Comparison of ENCODE assay signal across 11 cellular contexts in the genomic region with DNA sequence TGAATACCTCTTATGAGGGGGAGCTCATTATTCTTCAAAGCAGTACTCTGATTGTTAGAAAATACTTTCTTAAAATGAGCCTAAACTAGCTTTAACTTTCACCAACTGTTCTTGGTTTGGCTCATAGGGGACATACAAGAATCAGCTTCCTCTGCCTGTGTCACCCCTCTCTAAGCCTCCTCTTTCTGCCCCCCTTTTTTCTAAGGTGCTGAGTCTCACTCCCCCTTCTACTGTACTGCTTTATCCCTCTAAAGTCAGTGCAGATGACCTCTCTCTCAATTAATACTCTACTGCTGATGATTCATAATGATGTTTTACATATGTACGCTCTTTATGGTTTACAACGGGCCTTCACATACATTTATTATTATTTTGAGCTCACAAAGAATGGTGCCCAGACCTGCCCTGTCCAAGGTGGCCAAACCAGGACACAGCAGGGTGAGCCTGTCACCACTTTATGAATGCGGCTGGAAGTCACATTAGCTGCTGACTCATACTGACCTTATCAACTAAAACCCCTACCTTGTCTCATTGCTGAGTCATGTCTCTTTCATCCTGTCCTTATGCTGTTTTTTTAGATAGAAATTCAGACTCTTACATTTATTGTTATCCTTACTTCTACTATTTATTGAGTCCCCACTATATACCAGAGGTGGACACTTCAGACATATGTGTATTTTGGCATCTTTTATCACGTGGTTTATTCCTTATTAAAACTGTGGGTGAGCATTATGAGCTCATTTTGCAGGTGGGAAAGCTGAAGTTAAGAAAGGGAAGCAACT.
DNase-seq lines count a peak whose midpoint lies in the region; ATAC-seq, FAIRE-seq and TF ChIP-seq lines count a peak whose summit lies in the region.
"Had no signal": no experiment of that assay in that cellular context is flagged by ENCODE, and none has a peak within 500 bp of the region (broad histone marks: within the 10 kb centered on the region; RNA-seq: fewer than 3 reads in every experiment).

No MANE protein-coding gene starts in this region.

- ATAC-seq in GM12878 = peak; percentile 98

- H2AFZ ChIP-seq in GM12878 (ENCODE audit: control insufficient read depth, low read depth, low read length) = no peak overlapping the region

- H3K4me1 ChIP-seq in breast epithelium (no peaks in the 10 kb centered on the region), GM12878 (ENCODE audit: control insufficient read depth, insufficient read depth, low read length) (no peaks in the 10 kb centered on the region)
- H3K4me1 ChIP-seq: pancreas had no signal

- no peaks in the 10 kb centered on the region for H3K36me3 Mint-ChIP-seq in MCF 10A (ENCODE audit: insufficient read depth, unreplicated experiment)
- H3K36me3 Mint-ChIP-seq: CD4-positive, alpha-beta memory T cell had no signal

- no peak for TF ChIP-seq RAD21 in GM12878 (IDR thresholded peaks at IDR 0.05; ENCODE audit: insufficient read depth, low read depth, low read length)

- no peak overlapping the region for H3K9ac ChIP-seq in GM12878 (ENCODE audit: control insufficient read depth, insufficient read depth, low read length)

- POLR2A ChIA-PET in MCF 10A (lab: Yijun Ruan, JAX) (interaction anchor here (0.7 to 3.1 kb wide), 9 partner anchors 9 to 108 kb away, joined by 3 to 22 read pairs (median 3); no protein-coding TSS in a partner anchor), GM12878 (lab: Charles Lee) (interaction anchor here (0.5 to 0.9 kb wide), 2 partner anchors 30 to 142 kb away, joined by 4 to 5 read pairs; partner anchors contain the start of gene TMEM53)

- no peaks in the 10 kb centered on the region for H3K79me2 ChIP-seq in GM12878 (ENCODE audit: control insufficient read depth, insufficient read depth, low read length)

- FAIRE-seq in GM12878 (lab: Jason Lieb, UNC) = no peak
- FAIRE-seq: pancreas had no signal

- H3K27ac Mint-ChIP-seq in MCF 10A (ENCODE audit: low read depth, unreplicated experiment) = peak overlapping the region; percentile 36

- TF ChIP-seq POLR2A in breast epithelium (IDR thresholded peaks at IDR 0.05) (no peak), GM12878 (IDR thresholded peaks at IDR 0.05; ENCODE audit: low read depth, low read length) (no peak)

- H3K4me3 ChIP-seq in breast epithelium (no peak overlapping the region), GM12878 (no peak overlapping the region)
- H3K4me3 ChIP-seq: pancreas had no signal

- 0 out of 4 replicates have a peak, but pooled peaks of 1 of the 2 experiments have one; percentile 8 for TF ChIP-seq EP300 in GM12878 (IDR thresholded peaks at IDR 0.05; ENCODE audit: borderline replicate concordance in 1 of 2, control insufficient read depth in 1 of 2, low read depth in 2 of 2, low read length in 2 of 2)

- TF ChIP-seq CTCF in MCF 10A (IDR thresholded peaks at IDR 0.05; ENCODE audit: unreplicated experiment) (no peak), breast epithelium (IDR thresholded peaks at IDR 0.05) (no peak), GM12878 (IDR thresholded peaks at IDR 0.05 in 2 of 3, conservative IDR thresholded peaks at IDR 0.05 in 1 of 3; ENCODE audit: control insufficient read depth in 2 of 3, extremely low read depth in 1 of 3, insufficient read depth in 1 of 3, low read depth in 3 of 3, low read length in 3 of 3) (no peak)

- BruUV-seq in MCF 10A (replicated peaks; lab: Mats Ljungman, UMichigan) (no TSS peak), GM12878 (replicated peaks; lab: Mats Ljungman, UMichigan) (no TSS peak)

- CTCF ChIA-PET in MCF 10A (lab: Yijun Ruan, JAX) = interaction anchor here (0.6 to 2.8 kb wide), 8 partner anchors 8 to 323 kb away, joined by 3 to 7 read pairs (median 4); no protein-coding TSS in a partner anchor
- CTCF ChIA-PET in GM12878 (lab: Yijun Ruan, JAX) = interaction anchor here (0.7 to 1.1 kb wide), 3 partner anchors 10 to 189 kb away, joined by 3 to 4 read pairs (median 3); no protein-coding TSS in a partner anchor

- H3K27me3 Mint-ChIP-seq in MCF 10A (ENCODE audit: insufficient read depth, unreplicated experiment) = no peaks in the 10 kb centered on the region

- no peak overlapping the region for H3K4me2 ChIP-seq in GM12878 (ENCODE audit: control insufficient read depth, insufficient read depth)

- H3K27ac ChIP-seq in breast epithelium (no peak overlapping the region), GM12878 (ENCODE audit: control insufficient read depth, insufficient read depth) (no peak overlapping the region)
- H3K27ac ChIP-seq: pancreas had no signal

- DNase-seq in MCF 10A (ENCODE audit: unreplicated experiment) (peak; percentile 47), breast epithelium (ENCODE audit: low spot score in 2 of 2) (no peak), HuH-7.5 (ENCODE audit: low spot score) (peak; percentile 40), GM12878 (ENCODE audit: low read depth, low spot score) (peak; percentile 16), renal cortical epithelial cell (ENCODE audit: low read depth) (peak; percentile 74), DMS114 treated with DMSO at 0.1 percent for 48 hours (lab: John Stamatoyannopoulos, UW; ENCODE audit: unreplicated experiment) (no peak), activated gamma-delta T cell treated with Interleukin-2 at 50 U/mL for 16 hours (no peak), NCI-H2196 treated with DMSO at 0.1 percent for 48 hours (lab: John Stamatoyannopoulos, UW; ENCODE audit: unreplicated experiment) (no peak)
- DNase-seq: CD4-positive, alpha-beta memory T cell; NCI-H187; pancreas had no signal

- no peaks in the 10 kb centered on the region for H3K9me3 Mint-ChIP-seq in MCF 10A (ENCODE audit: unreplicated experiment)
- H3K9me3 Mint-ChIP-seq: CD4-positive, alpha-beta memory T cell had no signal

- RAD21 ChIA-PET in GM12878 (lab: Charles Lee; ENCODE audit: unreplicated experiment) = no interaction called here

- H4K20me1 ChIP-seq in GM12878 (ENCODE audit: control insufficient read depth, insufficient read depth) = no peaks in the 10 kb centered on the region

- no peaks in the 10 kb centered on the region for H3K36me3 ChIP-seq in breast epithelium
- H3K36me3 ChIP-seq in GM12878 (ENCODE audit: control insufficient read depth in 2 of 2, insufficient read depth in 2 of 2, low read length in 1 of 2) = no peaks in the 10 kb centered on the region
- H3K36me3 ChIP-seq: pancreas had no signal

- peaks cover 14% of the 10 kb centered on the region for H3K4me1 Mint-ChIP-seq in MCF 10A (ENCODE audit: insufficient read depth, unreplicated experiment)
- H3K4me1 Mint-ChIP-seq: CD4-positive, alpha-beta memory T cell had no signal

- intact Hi-C loops in MCF 10A (cut with micrococcal nuclease) = no loop called here
- intact Hi-C loops in breast epithelium (cut with DNase I; ENCODE audit: low total_unique reads) = no loop called here
- intact Hi-C loops in GM12878 (cut with micrococcal nuclease; ENCODE audit: unreplicated experiment) = no loop called here

- H3K27me3 ChIP-seq in breast epithelium = no peaks in the 10 kb centered on the region
- no peaks in the 10 kb centered on the region for H3K27me3 ChIP-seq in GM12878 (replicated peaks in 1 of 2; ENCODE audit: control insufficient read depth in 2 of 2, insufficient read depth in 2 of 2, low read length in 1 of 2)

- WGBS in GM12878 (ENCODE audit: insufficient coverage, insufficient replicate concordance, low lambda C conversion rate, missing lambda C conversion rate) = 1% methylated on average over 4 of the region's 4 CpGs

- no peaks in the 10 kb centered on the region for H3K9me3 ChIP-seq in breast epithelium
- H3K9me3 ChIP-seq in GM12878 (replicated peaks; ENCODE audit: control insufficient read depth, insufficient read depth, low read length) = no peaks in the 10 kb centered on the region
- H3K9me3 ChIP-seq: pancreas had no signal

- no peak overlapping the region for H3K4me3 Mint-ChIP-seq in MCF 10A (ENCODE audit: unreplicated experiment)
- H3K4me3 Mint-ChIP-seq: CD4-positive, alpha-beta memory T cell had no signal

- SMC1A ChIA-PET in GM12878 (lab: Charles Lee; ENCODE audit: uncharacterized antibody, unreplicated experiment) = interaction anchor here (0.7 to 1.0 kb wide), 2 partner anchors 13 to 40 kb away, joined by 3 read pairs; no protein-coding TSS in a partner anchor

- in situ Hi-C loops in GM12878 (cut with MboI) = no loop called here

TF ChIP-seq in GM12878, 131 proteins besides CTCF, POLR2A, EP300 and RAD21 (continues in another document):
- TF ChIP-seq SREBF1 (IDR thresholded peaks at IDR 0.05; ENCODE audit: low read length) = no peak
- TF ChIP-seq, protein P1, sequence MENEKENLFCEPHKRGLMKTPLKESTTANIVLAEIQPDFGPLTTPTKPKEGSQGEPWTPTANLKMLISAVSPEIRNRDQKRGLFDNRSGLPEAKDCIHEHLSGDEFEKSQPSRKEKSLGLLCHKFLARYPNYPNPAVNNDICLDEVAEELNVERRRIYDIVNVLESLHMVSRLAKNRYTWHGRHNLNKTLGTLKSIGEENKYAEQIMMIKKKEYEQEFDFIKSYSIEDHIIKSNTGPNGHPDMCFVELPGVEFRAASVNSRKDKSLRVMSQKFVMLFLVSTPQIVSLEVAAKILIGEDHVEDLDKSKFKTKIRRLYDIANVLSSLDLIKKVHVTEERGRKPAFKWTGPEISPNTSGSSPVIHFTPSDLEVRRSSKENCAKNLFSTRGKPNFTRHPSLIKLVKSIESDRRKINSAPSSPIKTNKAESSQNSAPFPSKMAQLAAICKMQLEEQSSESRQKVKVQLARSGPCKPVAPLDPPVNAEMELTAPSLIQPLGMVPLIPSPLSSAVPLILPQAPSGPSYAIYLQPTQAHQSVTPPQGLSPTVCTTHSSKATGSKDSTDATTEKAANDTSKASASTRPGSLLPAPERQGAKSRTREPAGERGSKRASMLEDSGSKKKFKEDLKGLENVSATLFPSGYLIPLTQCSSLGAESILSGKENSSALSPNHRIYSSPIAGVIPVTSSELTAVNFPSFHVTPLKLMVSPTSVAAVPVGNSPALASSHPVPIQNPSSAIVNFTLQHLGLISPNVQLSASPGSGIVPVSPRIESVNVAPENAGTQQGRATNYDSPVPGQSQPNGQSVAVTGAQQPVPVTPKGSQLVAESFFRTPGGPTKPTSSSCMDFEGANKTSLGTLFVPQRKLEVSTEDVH (IDR thresholded peaks at IDR 0.05; ENCODE audit: low read depth, partially characterized antibody) = no peak
- TF ChIP-seq, protein P2, sequence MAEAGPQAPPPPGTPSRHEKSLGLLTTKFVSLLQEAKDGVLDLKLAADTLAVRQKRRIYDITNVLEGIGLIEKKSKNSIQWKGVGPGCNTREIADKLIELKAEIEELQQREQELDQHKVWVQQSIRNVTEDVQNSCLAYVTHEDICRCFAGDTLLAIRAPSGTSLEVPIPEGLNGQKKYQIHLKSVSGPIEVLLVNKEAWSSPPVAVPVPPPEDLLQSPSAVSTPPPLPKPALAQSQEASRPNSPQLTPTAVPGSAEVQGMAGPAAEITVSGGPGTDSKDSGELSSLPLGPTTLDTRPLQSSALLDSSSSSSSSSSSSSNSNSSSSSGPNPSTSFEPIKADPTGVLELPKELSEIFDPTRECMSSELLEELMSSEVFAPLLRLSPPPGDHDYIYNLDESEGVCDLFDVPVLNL (IDR thresholded peaks at IDR 0.05; ENCODE audit: low read depth, low read length) = no peak

Comparison
In these comparisons a context has a peak if more than half of its experiments do, and no peak if none do; other contexts are left out.
1. DNase-seq: peak in MCF 10A (single experiment), HuH-7.5 (single experiment), GM12878 (single experiment) and renal cortical epithelial cell (single experiment); none in breast epithelium (0 of 2), DMS114 treated with DMSO at 0.1 percent for 48 hours (single experiment), activated gamma-delta T cell treated with Interleukin-2 at 50 U/mL for 16 hours (single experiment) and NCI-H2196 treated with DMSO at 0.1 percent for 48 hours (single experiment).